ENCODE assay signal across 1 cellular context in the genomic region with DNA sequence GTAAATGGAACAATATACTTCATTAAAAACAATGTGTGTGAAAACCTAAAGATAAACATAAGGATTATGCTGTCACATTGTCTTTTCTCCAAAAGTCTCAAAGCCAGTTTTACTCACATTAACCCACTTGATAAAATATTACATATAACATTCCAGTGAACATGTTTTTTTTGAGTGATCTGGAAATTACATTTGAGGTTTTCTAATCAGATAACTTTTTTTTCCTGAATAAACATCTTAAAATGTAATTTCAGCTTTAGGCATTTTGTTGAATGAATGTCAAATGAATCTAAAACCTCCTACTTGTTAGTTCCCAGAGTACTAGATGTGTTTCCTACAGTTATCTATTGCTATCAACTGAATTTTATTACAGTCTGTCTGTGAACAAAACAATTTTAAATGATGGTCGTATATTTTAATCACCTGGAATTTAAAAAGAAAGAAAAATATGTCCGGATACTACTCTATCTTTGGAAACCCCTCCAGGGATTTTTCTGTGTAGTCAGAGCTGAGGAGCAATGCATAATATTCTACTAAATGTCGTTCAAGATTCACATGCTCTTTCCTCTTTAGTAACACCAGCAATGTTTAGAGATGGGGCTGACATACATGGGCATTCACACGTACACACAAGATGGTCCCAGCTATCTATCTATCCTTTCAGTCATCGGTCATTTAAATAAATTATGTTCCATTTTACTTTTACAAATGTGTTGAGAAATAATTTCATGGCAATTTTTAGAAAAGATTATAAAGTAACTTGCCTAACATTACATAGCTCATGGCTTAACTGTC.
TF ChIP-seq lines count a peak whose summit lies in the region.

No MANE protein-coding gene starts in this region.

TF ChIP-seq in IMR-90, 13 proteins besides CTCF, POLR2A, EP300 and RAD21 (continued from another document):
- TF ChIP-seq, protein P1, sequence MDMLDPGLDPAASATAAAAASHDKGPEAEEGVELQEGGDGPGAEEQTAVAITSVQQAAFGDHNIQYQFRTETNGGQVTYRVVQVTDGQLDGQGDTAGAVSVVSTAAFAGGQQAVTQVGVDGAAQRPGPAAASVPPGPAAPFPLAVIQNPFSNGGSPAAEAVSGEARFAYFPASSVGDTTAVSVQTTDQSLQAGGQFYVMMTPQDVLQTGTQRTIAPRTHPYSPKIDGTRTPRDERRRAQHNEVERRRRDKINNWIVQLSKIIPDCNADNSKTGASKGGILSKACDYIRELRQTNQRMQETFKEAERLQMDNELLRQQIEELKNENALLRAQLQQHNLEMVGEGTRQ (IDR thresholded peaks at IDR 0.05; ENCODE audit: low read depth, low read length), result no peak
- no peak for TF ChIP-seq MXI1 (IDR thresholded peaks at IDR 0.05; ENCODE audit: borderline replicate concordance, low read depth, low read length)
- no peak for TF ChIP-seq CEBPB (IDR thresholded peaks at IDR 0.05; ENCODE audit: low read depth, low read length)
- no peak for TF ChIP-seq BHLHE40 (IDR thresholded peaks at IDR 0.05; ENCODE audit: low read depth, low read length)
- TF ChIP-seq MAFK (IDR thresholded peaks at IDR 0.05; ENCODE audit: low read depth, low read length), result no peak
